ENCODE assay signal across 1 cellular context in genomic region chr22:22556578-22556977, GRCh38.
TF ChIP-seq lines count a peak whose summit lies in the region.

No MANE protein-coding gene starts in this region.

TF ChIP-seq in K562, 482 proteins besides CTCF, POLR2A, EP300 and RAD21:
- TF ChIP-seq ZNF354B (CRISPR knock-in tag; IDR thresholded peaks at IDR 0.05) = no peak
- no peak for TF ChIP-seq ATF3 (IDR thresholded peaks at IDR 0.05)
- no peak; the same call in 1 of the 2 replicates for TF ChIP-seq ATF3 (CRISPR knock-in tag; conservative IDR thresholded peaks at IDR 0.05)
- no peak for TF ChIP-seq ZNF644 (tag; IDR thresholded peaks at IDR 0.05; ENCODE audit: low read depth)
- no peak for TF ChIP-seq CHAMP1 (IDR thresholded peaks at IDR 0.05)
